ENCODE assay signal across 10 cellular contexts in genomic region chrX:7170903-7171302, GRCh38. TPM values are rescaled to one million over a fixed set of nuclear protein-coding genes. Genes with fewer than 3 reads are reported as not detected.
DNase-seq lines count a peak whose midpoint lies in the region; ATAC-seq and TF ChIP-seq lines count a peak whose summit lies in the region.
"Had no signal": no experiment of that assay in that cellular context is flagged by ENCODE, and none has a peak within 500 bp of the region (broad histone marks: within the 10 kb centered on the region; RNA-seq: fewer than 3 reads in every experiment).

No MANE protein-coding gene starts in this region.

- no peak overlapping the region for H3K9ac ChIP-seq in MM.1S (ENCODE audit: low read length)

- peaks cover 5% of the 10 kb centered on the region for H3K4me1 ChIP-seq in DOHH2 (ENCODE audit: control insufficient read depth, low read length)
- H3K4me1 ChIP-seq in MM.1S (ENCODE audit: low read length): no peaks in the 10 kb centered on the region
- no peaks in the 10 kb centered on the region for H3K4me1 ChIP-seq in right lobe of liver

- H3K27ac Mint-ChIP-seq in activated T-helper 17 cell treated with anti-CD3 and anti-CD28 coated beads, Interleukin-2, amount 50 U/mL, for 72 hours: no peak overlapping the region
- H3K27ac Mint-ChIP-seq: stimulated activated naive CD8-positive, alpha-beta T cell treated with anti-CD3 and anti-CD28 coated beads, Interleukin-15, Interleukin-2, amounts not matched to agents 100 ng/mL and 50 ng/mL, for 24 hours had no signal

- H3K27me3 Mint-ChIP-seq in activated T-helper 17 cell treated with anti-CD3 and anti-CD28 coated beads, Interleukin-2, amount 50 U/mL, for 72 hours: no peaks in the 10 kb centered on the region
- H3K27me3 Mint-ChIP-seq: stimulated activated naive CD8-positive, alpha-beta T cell treated with anti-CD3 and anti-CD28 coated beads, Interleukin-15, Interleukin-2, amounts not matched to agents 100 ng/mL and 50 ng/mL, for 24 hours had no signal

- H3K9me3 Mint-ChIP-seq in activated T-helper 17 cell treated with anti-CD3 and anti-CD28 coated beads, Interleukin-2, amount 50 U/mL, for 72 hours: no peaks in the 10 kb centered on the region
- H3K9me3 Mint-ChIP-seq: stimulated activated naive CD8-positive, alpha-beta T cell treated with anti-CD3 and anti-CD28 coated beads, Interleukin-15, Interleukin-2, amounts not matched to agents 100 ng/mL and 50 ng/mL, for 24 hours had no signal

- H3K4me3 Mint-ChIP-seq in activated T-helper 17 cell treated with anti-CD3 and anti-CD28 coated beads, Interleukin-2, amount 50 U/mL, for 72 hours: no peak overlapping the region
- H3K4me3 Mint-ChIP-seq: stimulated activated naive CD8-positive, alpha-beta T cell treated with anti-CD3 and anti-CD28 coated beads, Interleukin-15, Interleukin-2, amounts not matched to agents 100 ng/mL and 50 ng/mL, for 24 hours had no signal

- ATAC-seq in activated T-helper 17 cell treated with anti-CD3 and anti-CD28 coated beads, Interleukin-2, amount 50 U/mL, for 72 hours (replicated peaks): peak; percentile 53
- peak in 2 of 4 donors; percentile 23 to 38 for ATAC-seq in right lobe of liver
- ATAC-seq in left lobe of liver: no peak

- TF ChIP-seq CTCF in DOHH2 (IDR thresholded peaks at IDR 0.05; ENCODE audit: low read depth, low read length, poor library complexity, severe bottlenecking) (peak; percentile 57), MM.1S (IDR thresholded peaks at IDR 0.05; ENCODE audit: low read length) (peak; percentile 26; the same call in 1 of the 2 replicates), right lobe of liver (IDR thresholded peaks at IDR 0.05) (peak; percentile 12 to 39 (median 25))

- no peaks in the 10 kb centered on the region for H3K36me3 Mint-ChIP-seq in activated T-helper 17 cell treated with anti-CD3 and anti-CD28 coated beads, Interleukin-2, amount 50 U/mL, for 72 hours (ENCODE audit: low read depth)

- H3K27ac ChIP-seq in DOHH2 (ENCODE audit: low read depth, low read length) (no peak overlapping the region), MM.1S (ENCODE audit: low read length) (no peak overlapping the region), right lobe of liver (no peak overlapping the region)
- H3K27ac ChIP-seq: HL-60 had no signal

- H3K36me3 ChIP-seq in DOHH2 (ENCODE audit: control insufficient read depth, low read length) (no peaks in the 10 kb centered on the region), MM.1S (replicated peaks; ENCODE audit: insufficient read depth, low read length) (no peaks in the 10 kb centered on the region), right lobe of liver (no peaks in the 10 kb centered on the region)

- intact Hi-C loops in right lobe of liver (cut with DNase I): no loop called here

- H3F3A ChIP-seq in DOHH2 (ENCODE audit: control insufficient read depth, insufficient read depth): no peaks in the 10 kb centered on the region
- H3F3A ChIP-seq in MM.1S (ENCODE audit: insufficient read depth, low read length): no peaks in the 10 kb centered on the region

- no peak overlapping the region for H2AFZ ChIP-seq in MM.1S (ENCODE audit: low read length)

- H3K9me3 ChIP-seq in DOHH2 (ENCODE audit: control insufficient read depth, insufficient read depth, low read length) (no peaks in the 10 kb centered on the region; the same call in 1 of the 2 replicates), MM.1S (replicated peaks; ENCODE audit: insufficient read depth, low read length) (no peaks in the 10 kb centered on the region; the same call in 1 of the 2 replicates), right lobe of liver (no peaks in the 10 kb centered on the region)

- H3K9me2 ChIP-seq in DOHH2 (replicated peaks; ENCODE audit: control insufficient read depth, low read length) (no peaks in the 10 kb centered on the region), MM.1S (replicated peaks; ENCODE audit: insufficient read depth, low read length) (no peaks in the 10 kb centered on the region)

- TF ChIP-seq POLR2A in right lobe of liver (IDR thresholded peaks at IDR 0.05): no peak

- H3K4me2 ChIP-seq in DOHH2 (ENCODE audit: low read length) (no peak overlapping the region), MM.1S (ENCODE audit: low read depth, low read length) (no peak overlapping the region)

- DNase-seq in MM.1S (no peak), right lobe of liver (no peak), COR-L47 (lab: John Stamatoyannopoulos, UW) (no peak), NCI-H1105 (lab: John Stamatoyannopoulos, UW) (no peak), kidney glomerular epithelial cell (lab: John Stamatoyannopoulos, UW) (no peak), left lobe of liver (ENCODE audit: low spot score) (no peak)

- H4K20me1 ChIP-seq in DOHH2 (ENCODE audit: control insufficient read depth, insufficient read depth, low read depth, low read length) (no peaks in the 10 kb centered on the region), MM.1S (ENCODE audit: insufficient read depth, low read length) (no peaks in the 10 kb centered on the region)

- no peak overlapping the region for H3K4me3 ChIP-seq in DOHH2 (ENCODE audit: low read length)
- H3K4me3 ChIP-seq in MM.1S (ENCODE audit: low read length): no peak overlapping the region
- H3K4me3 ChIP-seq in right lobe of liver: no peak overlapping the region

- 83% methylated on average over 1 of the region's 3 CpGs for WGBS in right lobe of liver (ENCODE audit: insufficient coverage, low coverage, low lambda C conversion rate, missing lambda C conversion rate)

- H3K79me2 ChIP-seq in DOHH2 (ENCODE audit: control insufficient read depth, low read length) (no peaks in the 10 kb centered on the region), MM.1S (ENCODE audit: low read length) (no peaks in the 10 kb centered on the region)

- H3K27me3 ChIP-seq in DOHH2 (ENCODE audit: control insufficient read depth, low read length): no peaks in the 10 kb centered on the region
- no peaks in the 10 kb centered on the region for H3K27me3 ChIP-seq in MM.1S (replicated peaks; ENCODE audit: insufficient read depth, low read length)
- H3K27me3 ChIP-seq in right lobe of liver: no peaks in the 10 kb centered on the region

- no peaks in the 10 kb centered on the region for H3K4me1 Mint-ChIP-seq in activated T-helper 17 cell treated with anti-CD3 and anti-CD28 coated beads, Interleukin-2, amount 50 U/mL, for 72 hours

RNA-seq across cellular contexts. Expression of gene PUDP, which starts 22.9 kb away (rescaled TPM):
- total RNA-seq in activated T-helper 17 cell treated with anti-CD3 and anti-CD28 coated beads, Interleukin-2, amount 50 U/mL, for 72 hours: 10 to 100 TPM; 11.2 to 22.1 TPM
- total RNA-seq in right lobe of liver: 10 to 100 TPM in 4 of 6 experiments, 1 to 10 TPM in 2; 8.8 to 18.4 (median 11.8) TPM
- total RNA-seq in left lobe of liver: 5.8 TPM

RNA-seq across cellular contexts. Expression of gene STS, which starts 23.4 kb away (rescaled TPM):
- 1 to 10 TPM; 1.6 to 3.5 TPM for total RNA-seq in activated T-helper 17 cell treated with anti-CD3 and anti-CD28 coated beads, Interleukin-2, amount 50 U/mL, for 72 hours
- 10 to 100 TPM in 4 of 6 experiments, 1 to 10 TPM in 2; 4.7 to 12.8 (median 10.7) TPM for total RNA-seq in right lobe of liver
- total RNA-seq in left lobe of liver: 4.2 TPM
